27 cellular contexts compared by ENCODE assay signal in genomic region chr16:82135844-82136243, GRCh38. TPM values are rescaled to one million over a fixed set of nuclear protein-coding genes. Genes with fewer than 3 reads are reported as not detected.
DNase-seq lines count a peak whose midpoint lies in the region; ATAC-seq, FAIRE-seq and TF ChIP-seq lines count a peak whose summit lies in the region.
"Had no signal": no experiment of that assay in that cellular context is flagged by ENCODE, and none has a peak within 500 bp of the region (broad histone marks: within the 10 kb centered on the region; RNA-seq: fewer than 3 reads in every experiment).

No MANE protein-coding gene starts in this region.

- FAIRE-seq in kidney (lab: Jason Lieb, UNC) = peak; percentile 88
- no peak for FAIRE-seq in pancreas (lab: Jason Lieb, UNC)
- FAIRE-seq: G401.6, GM12878, H1, K562 had no signal

- H3K9ac ChIP-seq in kidney (ENCODE audit: low read length in 2 of 2) = no peak overlapping the region

- no peaks in the 10 kb centered on the region for H3K9me3 ChIP-seq in kidney (ENCODE audit: control insufficient read depth in 1 of 2, low read length in 2 of 2)
- H3K9me3 ChIP-seq in left lung = no peaks in the 10 kb centered on the region
- no peaks in the 10 kb centered on the region for H3K9me3 ChIP-seq in pancreas
- H3K9me3 ChIP-seq: SJCRH30 had no signal

- intact Hi-C loops in kidney (cut with DNase I) (no loop called here), left lung (cut with DNase I) (no loop called here), pancreas (cut with DNase I) (no loop called here)

- H3K27ac ChIP-seq in kidney (ENCODE audit: low read depth in 2 of 2, low read length in 2 of 2) = no peak overlapping the region
- H3K27ac ChIP-seq in left lung = no peak overlapping the region
- H3K27ac ChIP-seq in pancreas = no peak overlapping the region
- H3K27ac ChIP-seq: 22Rv1, HL-60, SJCRH30 had no signal

- H3K36me3 ChIP-seq in kidney (ENCODE audit: control insufficient read depth in 1 of 2, insufficient read depth in 2 of 2, low read length in 2 of 2) = no peaks in the 10 kb centered on the region
- H3K36me3 ChIP-seq in left lung = peaks cover 0 to 18% of the 10 kb centered on the region in 2 donors
- no peaks in the 10 kb centered on the region for H3K36me3 ChIP-seq in pancreas
- H3K36me3 ChIP-seq: SJCRH30 had no signal

- TF ChIP-seq CTCF in kidney (IDR thresholded peaks at IDR 0.05; ENCODE audit: borderline replicate concordance, extremely low read depth, insufficient read depth) (no peak), left lung (IDR thresholded peaks at IDR 0.05) (no peak), pancreas (IDR thresholded peaks at IDR 0.05) (no peak)

- peaks cover 0 to 4% of the 10 kb centered on the region in 2 donors for H3K4me1 ChIP-seq in kidney (ENCODE audit: control insufficient read depth in 1 of 2, insufficient read depth in 1 of 2, low read depth in 1 of 2, low read length in 2 of 2)
- H3K4me1 ChIP-seq in left lung = no peaks in the 10 kb centered on the region
- no peaks in the 10 kb centered on the region for H3K4me1 ChIP-seq in pancreas
- H3K4me1 ChIP-seq: SJCRH30 had no signal

- H3K4me3 ChIP-seq in kidney (ENCODE audit: low read length in 2 of 2) (no peak overlapping the region), left lung (no peak overlapping the region), pancreas (no peak overlapping the region)
- H3K4me3 ChIP-seq: GM12878, K562, SJCRH30 had no signal

- 40 to 50% methylated on average over 8 of the region's 8 CpGs for WGBS in pancreas, 2 donors

- peak; percentile 24 for ATAC-seq in left lung
- ATAC-seq in pancreas = peak in 3 of 4 donors; percentile 46 to 67 (median 63)
- ATAC-seq: GM12878, K562, PC-3, Right ventricle myocardium inferior had no signal

- DNase-seq in DMS53 (lab: John Stamatoyannopoulos, UW) = peak; percentile 14
- no peak for DNase-seq in DMS53 treated with DMSO at 0.1 percent for 48 hours (lab: John Stamatoyannopoulos, UW; ENCODE audit: unreplicated experiment)
- no peak for DNase-seq in kidney
- DNase-seq in left lung = no peak
- no peak for DNase-seq in pancreas
- no peak for DNase-seq in SW480 (ENCODE audit: low spot score)
- no peak for DNase-seq in activated gamma-delta T cell (lab: John Stamatoyannopoulos, UW)
- DNase-seq in NCI-H1105 treated with DMSO at 0.1 percent for 48 hours (lab: John Stamatoyannopoulos, UW) = no peak
- DNase-seq: Calu3; HCEC 1CT; Kasumi-1; NCI-H1092 treated with DMSO at 0.1 percent for 48 hours; NCI-H146; NCI-H2029; NCI-H446 treated with DMSO at 0.1 percent for 48 hours; NCI-H526; NCI-H82; NK-92 treated with Interleukin-12 subunit alpha and Interleukin-12 subunit beta, amount 100 ng/mL, for 24 hours; PC-3; SJCRH30 had no signal

- H3K27me3 ChIP-seq in left lung (no peaks in the 10 kb centered on the region), pancreas (no peaks in the 10 kb centered on the region)
- H3K27me3 ChIP-seq: SJCRH30 had no signal

RNA-seq across cellular contexts. Expression of gene MPHOSPH6, which starts 34.2 kb away (rescaled TPM):
- total RNA-seq in kidney = 22.7 TPM
- polyA plus RNA-seq in kidney (ENCODE audit: insufficient read depth, low read depth, low replicate concordance) = 28.2 TPM
- total RNA-seq in left lung = 10 to 100 TPM; 23.1 to 29.2 TPM
- total RNA-seq in pancreas = 1 to 10 TPM; 1.9 to 8.6 (median 5.7) TPM
- 10 to 100 TPM in 1 of 2 donors, 1 to 10 TPM in 1; 8.1 to 15.3 TPM for polyA plus RNA-seq in pancreas
